11 cellular contexts compared by ENCODE assay signal in genomic region chr14:91310620-91311283, GRCh38.
DNase-seq lines count a peak whose midpoint lies in the region; ATAC-seq and TF ChIP-seq lines count a peak whose summit lies in the region.
"Had no signal": no experiment of that assay in that cellular context is flagged by ENCODE, and none has a peak within 500 bp of the region (broad histone marks: within the 10 kb centered on the region; RNA-seq: fewer than 3 reads in every experiment).

No MANE protein-coding gene starts in this region.

- WGBS in sigmoid colon, 2 donors: 86 to 87% methylated on average over 16 of the region's 16 CpGs
- no CpG with 5 or more reads among the region's 16 CpGs for WGBS in trophoblast cell (ENCODE audit: extremely low coverage, insufficient coverage, insufficient read length)

- H3K4me1 ChIP-seq in CD4-positive, CD25-positive, alpha-beta regulatory T cell (ENCODE audit: control insufficient read depth, insufficient read depth, low read length, poor library complexity, severe bottlenecking): peaks cover 64% of the 10 kb centered on the region
- peaks cover 6% of the 10 kb centered on the region for H3K4me1 ChIP-seq in mucosa of descending colon (ENCODE audit: low read depth)
- no peaks in the 10 kb centered on the region for H3K4me1 ChIP-seq in sigmoid colon
- H3K4me1 ChIP-seq in trophoblast cell (ENCODE audit: control insufficient read depth in 1 of 2, insufficient read depth in 2 of 2, low read length in 2 of 2): no peaks in the 10 kb centered on the region

- H3K27me3 ChIP-seq in CD4-positive, CD25-positive, alpha-beta regulatory T cell (ENCODE audit: control insufficient read depth, insufficient read depth, low read length): no peaks in the 10 kb centered on the region
- no peaks in the 10 kb centered on the region for H3K27me3 ChIP-seq in sigmoid colon
- no peaks in the 10 kb centered on the region for H3K27me3 ChIP-seq in trophoblast cell (ENCODE audit: insufficient read depth, low read length)
- H3K27me3 ChIP-seq: transverse colon had no signal

- peak; percentile 33 to 81 (median 68) for DNase-seq in CD4-positive, CD25-positive, alpha-beta regulatory T cell
- DNase-seq in activated effector memory CD4-positive, alpha-beta T cell treated with anti-CD3 and anti-CD28 coated beads, Interleukin-2, amount 50 U/mL, for 16 hours: peak; percentile 73
- peak in 1 of 3 donors; percentile 36 for DNase-seq in mucosa of descending colon
- DNase-seq in sigmoid colon: no peak
- no peak for DNase-seq in GM13977 (ENCODE audit: low spot score)
- no peak for DNase-seq in trophoblast cell
- DNase-seq: islet precursor cell, WERI-Rb-1 had no signal

- ATAC-seq in CD4-positive, CD25-positive, alpha-beta regulatory T cell (ENCODE audit: low read depth in 2 of 2): peak; percentile 68 to 72
- peak; percentile 17 for ATAC-seq in mucosa of descending colon
- ATAC-seq in HG02678 (IDR thresholded peaks at IDR 0.05; ENCODE audit: unreplicated experiment): no peak

- TF ChIP-seq CTCF in mucosa of descending colon (IDR thresholded peaks at IDR 0.05) (no peak), sigmoid colon (IDR thresholded peaks at IDR 0.05) (no peak), GM13977 (IDR thresholded peaks at IDR 0.05; ENCODE audit: extremely low read depth, insufficient read depth, missing control alignments) (no peak)

- H4K12ac ChIP-seq in trophoblast cell (ENCODE audit: low read depth, low read length): no peak overlapping the region

- in situ Hi-C loops in GM13977 (cut with MboI; ENCODE audit: low pct_unique_long_range_greater_than_20kb, low sequenced_read_pairs, unreplicated experiment): loop anchor here (10.0 kb wide), 1 partner anchor 114 kb away; no protein-coding TSS in a partner anchor

- H2BK5ac ChIP-seq in trophoblast cell (ENCODE audit: low read depth, low read length, poor library complexity): no peak overlapping the region

- TF ChIP-seq EP300 in sigmoid colon (IDR thresholded peaks at IDR 0.05): no peak

- no peak overlapping the region for H2BK12ac ChIP-seq in trophoblast cell (ENCODE audit: low read length)

- TF ChIP-seq POLR2A in sigmoid colon (IDR thresholded peaks at IDR 0.05): no peak

- no peak overlapping the region for H3K23ac ChIP-seq in trophoblast cell (ENCODE audit: low read length)

- H3K9ac ChIP-seq in trophoblast cell (ENCODE audit: low read length): no peak overlapping the region

- H3K14ac ChIP-seq in trophoblast cell (ENCODE audit: low read length): no peak overlapping the region

- peak overlapping the region; percentile 86 for H3K27ac ChIP-seq in CD4-positive, CD25-positive, alpha-beta regulatory T cell (ENCODE audit: insufficient read depth, low read length, poor library complexity, severe bottlenecking)
- H3K27ac ChIP-seq in sigmoid colon (no peak overlapping the region), trophoblast cell (ENCODE audit: low read depth, low read length) (no peak overlapping the region)
- H3K27ac ChIP-seq: WERI-Rb-1 had no signal

- no peak overlapping the region for H4K91ac ChIP-seq in trophoblast cell (ENCODE audit: low read depth, low read length)

- H3K79me2 ChIP-seq in trophoblast cell (ENCODE audit: control insufficient read depth, insufficient read depth, low read length, poor library complexity): no peaks in the 10 kb centered on the region

- no peaks in the 10 kb centered on the region for H3K79me1 ChIP-seq in trophoblast cell (ENCODE audit: low read length)

- H3K4me1 Mint-ChIP-seq in CD4-positive, CD25-positive, alpha-beta regulatory T cell: peaks cover 20 to 71% (median 37%) of the 10 kb centered on the region in 4 donors
- H3K4me1 Mint-ChIP-seq in T-helper 1 cell treated with Interleukin-12 subunit alpha and Interleukin-12 subunit beta and Interleukin-4 antibody, amounts not matched to agents 30 μg/mL and 1 μg/mL, for 36 hours (ENCODE audit: low read depth): peaks cover 42% of the 10 kb centered on the region

- peaks cover 89% of the 10 kb centered on the region for H3K36me3 ChIP-seq in CD4-positive, CD25-positive, alpha-beta regulatory T cell (ENCODE audit: control insufficient read depth, insufficient read depth, low read length)
- H3K36me3 ChIP-seq in mucosa of descending colon (ENCODE audit: low read depth) (no peaks in the 10 kb centered on the region), sigmoid colon (no peaks in the 10 kb centered on the region), trophoblast cell (ENCODE audit: control insufficient read depth in 1 of 2, insufficient read depth in 2 of 2, low read length in 2 of 2) (peaks cover 8 to 13% of the 10 kb centered on the region in 2 experiments)
- H3K36me3 ChIP-seq: transverse colon had no signal

- peak overlapping the region; percentile 16 to 77 (median 62) for H3K4me3 Mint-ChIP-seq in CD4-positive, CD25-positive, alpha-beta regulatory T cell
- H3K4me3 Mint-ChIP-seq in T-helper 1 cell treated with Interleukin-12 subunit alpha and Interleukin-12 subunit beta and Interleukin-4 antibody, amounts not matched to agents 30 μg/mL and 1 μg/mL, for 36 hours: peak overlapping the region; percentile 67

- no peak overlapping the region for H4K8ac ChIP-seq in trophoblast cell (ENCODE audit: low read depth, low read length)

- H2AFZ ChIP-seq in trophoblast cell (ENCODE audit: insufficient read depth, low read length, poor library complexity): no peak overlapping the region

- no peaks in the 10 kb centered on the region for H3K27me3 Mint-ChIP-seq in CD4-positive, CD25-positive, alpha-beta regulatory T cell
- H3K27me3 Mint-ChIP-seq in T-helper 1 cell treated with Interleukin-12 subunit alpha and Interleukin-12 subunit beta and Interleukin-4 antibody, amounts not matched to agents 30 μg/mL and 1 μg/mL, for 36 hours (ENCODE audit: low read depth): no peaks in the 10 kb centered on the region

- H3K36me3 Mint-ChIP-seq in CD4-positive, CD25-positive, alpha-beta regulatory T cell: peaks cover 68% of the 10 kb centered on the region
- peaks cover 65% of the 10 kb centered on the region for H3K36me3 Mint-ChIP-seq in T-helper 1 cell treated with Interleukin-12 subunit alpha and Interleukin-12 subunit beta and Interleukin-4 antibody, amounts not matched to agents 30 μg/mL and 1 μg/mL, for 36 hours (ENCODE audit: low read depth)

- H3K18ac ChIP-seq in trophoblast cell (ENCODE audit: low read length): no peak overlapping the region

- no peak overlapping the region for H3K4ac ChIP-seq in trophoblast cell (ENCODE audit: low read depth, low read length)

- H3K4me3 ChIP-seq in CD4-positive, CD25-positive, alpha-beta regulatory T cell (ENCODE audit: low read depth, low read length): peak overlapping the region; percentile 50
- no peak overlapping the region for H3K4me3 ChIP-seq in mucosa of descending colon
- no peak overlapping the region for H3K4me3 ChIP-seq in sigmoid colon
- no peak overlapping the region for H3K4me3 ChIP-seq in trophoblast cell (ENCODE audit: low read depth, low read length)
- H3K4me3 ChIP-seq: transverse colon had no signal

- intact Hi-C loops in mucosa of descending colon (cut with DNase I, micrococcal nuclease) (no loop called here), sigmoid colon (cut with DNase I) (no loop called here)

- no peaks in the 10 kb centered on the region for H3K9me3 ChIP-seq in CD4-positive, CD25-positive, alpha-beta regulatory T cell (ENCODE audit: control insufficient read depth in 2 of 2, low read length in 2 of 2)
- no peaks in the 10 kb centered on the region for H3K9me3 ChIP-seq in mucosa of descending colon
- H3K9me3 ChIP-seq in sigmoid colon: no peaks in the 10 kb centered on the region
- H3K9me3 ChIP-seq in trophoblast cell (ENCODE audit: insufficient read depth, low read depth, low read length): no peaks in the 10 kb centered on the region
- H3K9me3 ChIP-seq: transverse colon had no signal

- peak overlapping the region; percentile 89 to 98 (median 92) for H3K27ac Mint-ChIP-seq in CD4-positive, CD25-positive, alpha-beta regulatory T cell
- H3K27ac Mint-ChIP-seq in T-helper 1 cell treated with Interleukin-12 subunit alpha and Interleukin-12 subunit beta and Interleukin-4 antibody, amounts not matched to agents 30 μg/mL and 1 μg/mL, for 36 hours: peak overlapping the region; percentile 94

- H3K4me2 ChIP-seq in trophoblast cell (ENCODE audit: low read length): no peak overlapping the region

- no peak overlapping the region for H2BK120ac ChIP-seq in trophoblast cell (ENCODE audit: insufficient read depth, low read length, poor library complexity)

- H2AK5ac ChIP-seq in trophoblast cell (ENCODE audit: low read length): no peak overlapping the region

- peaks cover 0 to 1% (median 0%) of the 10 kb centered on the region in 7 donors for H3K9me3 Mint-ChIP-seq in CD4-positive, CD25-positive, alpha-beta regulatory T cell
- H3K9me3 Mint-ChIP-seq in T-helper 1 cell treated with Interleukin-12 subunit alpha and Interleukin-12 subunit beta and Interleukin-4 antibody, amounts not matched to agents 30 μg/mL and 1 μg/mL, for 36 hours: no peaks in the 10 kb centered on the region

Comparison
In these comparisons a context has a peak if more than half of its experiments do, and no peak if none do; other contexts are left out.
1. DNase-seq: peak in CD4-positive, CD25-positive, alpha-beta regulatory T cell (3 of 3) and activated effector memory CD4-positive, alpha-beta T cell treated with anti-CD3 and anti-CD28 coated beads, Interleukin-2, amount 50 U/mL, for 16 hours (single experiment); none in sigmoid colon (single experiment), GM13977 (single experiment) and trophoblast cell (0 of 2).